Comparison of ENCODE assay signal across 10 cellular contexts in genomic region chr16:75096730-75097129, GRCh38. TPM values are rescaled to one million over a fixed set of nuclear protein-coding genes. Genes with fewer than 3 reads are reported as not detected.
A peak's percentile ranks its signal among the peaks of the same experiment; 100 is the strongest.
DNase-seq lines count a peak whose midpoint lies in the region; ATAC-seq and TF ChIP-seq lines count a peak whose summit lies in the region.
"Had no signal": no experiment of that assay in that cellular context is flagged by ENCODE, and none has a peak within 500 bp of the region (broad histone marks: within the 10 kb centered on the region; RNA-seq: fewer than 3 reads in every experiment).

No MANE protein-coding gene starts in this region.

- H3K4me3 ChIP-seq in thymus (ENCODE audit: low read length) (no peak overlapping the region), adrenal gland (no peak overlapping the region)
- H3K4me3 ChIP-seq: testis had no signal

- H3K27me3 ChIP-seq in thymus (ENCODE audit: control insufficient read depth, insufficient read depth) (no peaks in the 10 kb centered on the region), adrenal gland (no peaks in the 10 kb centered on the region)
- H3K27me3 ChIP-seq: testis had no signal

- peak; percentile 39 for TF ChIP-seq CTCF in glutamatergic neuron (IDR thresholded peaks at IDR 0.05; ENCODE audit: partially characterized antibody, unreplicated experiment)
- TF ChIP-seq CTCF in adrenal gland (IDR thresholded peaks at IDR 0.05), result no peak

- H3K4me1 Mint-ChIP-seq in activated CD4-positive, alpha-beta T cell treated with anti-CD3 and anti-CD28 coated beads, Interleukin-2, amount 10 ng/mL, durations not matched to agents 7 days and 5 days, result peaks cover 41% of the 10 kb centered on the region
- H3K4me1 Mint-ChIP-seq in glutamatergic neuron (ENCODE audit: low read depth, unreplicated experiment), result peaks cover 20% of the 10 kb centered on the region

- H3K27me3 Mint-ChIP-seq in activated CD4-positive, alpha-beta T cell treated with anti-CD3 and anti-CD28 coated beads, Interleukin-2, amount 10 ng/mL, durations not matched to agents 7 days and 5 days, result no peaks in the 10 kb centered on the region
- H3K27me3 Mint-ChIP-seq in glutamatergic neuron (ENCODE audit: unreplicated experiment), result peaks cover 5% of the 10 kb centered on the region

- no peaks in the 10 kb centered on the region for H3K36me3 Mint-ChIP-seq in activated CD4-positive, alpha-beta T cell treated with anti-CD3 and anti-CD28 coated beads, Interleukin-2, amount 10 ng/mL, durations not matched to agents 7 days and 5 days (ENCODE audit: low read depth)
- H3K36me3 Mint-ChIP-seq in glutamatergic neuron (ENCODE audit: unreplicated experiment), result no peaks in the 10 kb centered on the region

- H3K36me3 ChIP-seq in thymus (ENCODE audit: control insufficient read depth, insufficient read depth), result peaks cover 26% of the 10 kb centered on the region
- H3K36me3 ChIP-seq in adrenal gland (replicated peaks in 1 of 2), result no peaks in the 10 kb centered on the region

- POLR2A ChIA-PET in activated CD4-positive, alpha-beta T cell treated with anti-CD3 and anti-CD28 coated beads, Interleukin-2, amount 10 ng/mL, durations not matched to agents 7 days and 5 days (lab: Charles Lee), result no interaction called here

- no peaks in the 10 kb centered on the region for H3K9me3 Mint-ChIP-seq in activated CD4-positive, alpha-beta T cell treated with anti-CD3 and anti-CD28 coated beads, Interleukin-2, amount 10 ng/mL, durations not matched to agents 7 days and 5 days
- peaks cover 7% of the 10 kb centered on the region for H3K9me3 Mint-ChIP-seq in glutamatergic neuron (ENCODE audit: unreplicated experiment)

- CTCF ChIA-PET in activated CD4-positive, alpha-beta T cell treated with anti-CD3 and anti-CD28 coated beads, Interleukin-2, amount 10 ng/mL, durations not matched to agents 7 days and 5 days (lab: Charles Lee), result interaction anchor here (0.5 to 4.4 kb wide), 6 partner anchors 8 to 90 kb away, joined by 4 to 37 read pairs (median 5); no protein-coding TSS in a partner anchor

- ATAC-seq in SK-N-SH treated with all-trans-retinoic acid at 6 μM for 48 hours (peak; percentile 40; the same call in 2 of the 3 replicates), GM21576 (IDR thresholded peaks at IDR 0.05; ENCODE audit: unreplicated experiment) (no peak), sciatic nerve (no peak)

- no peak for DNase-seq in activated CD4-positive, alpha-beta T cell treated with anti-CD3 and anti-CD28 coated beads, Interleukin-2, amount 10 ng/mL, durations not matched to agents 7 days and 5 days
- DNase-seq in activated CD4-positive, alpha-beta T cell treated with anti-CD3 and anti-CD28 coated beads, Interleukin-2, amount 50 U/mL, for 1 hour, result no peak
- DNase-seq in glutamatergic neuron (no peak), adrenal gland (no peak), sciatic nerve (ENCODE audit: low spot score) (no peak)
- DNase-seq: occipital lobe, testis had no signal

- TF ChIP-seq POLR2A in adrenal gland (IDR thresholded peaks at IDR 0.05), result no peak

- H3K4me3 Mint-ChIP-seq in activated CD4-positive, alpha-beta T cell treated with anti-CD3 and anti-CD28 coated beads, Interleukin-2, amount 10 ng/mL, durations not matched to agents 7 days and 5 days, result no peak overlapping the region
- H3K4me3 Mint-ChIP-seq in glutamatergic neuron (ENCODE audit: unreplicated experiment), result no peak overlapping the region

- H3K9me3 ChIP-seq in thymus (ENCODE audit: control insufficient read depth), result no peaks in the 10 kb centered on the region
- H3K9me3 ChIP-seq in adrenal gland (replicated peaks in 1 of 3), result no peaks in the 10 kb centered on the region
- H3K9me3 ChIP-seq: testis had no signal

- 87% methylated on average over 7 of the region's 7 CpGs for WGBS in thymus
- WGBS in adrenal gland, 4 donors, result 78 to 88% (median 82%) methylated on average over 7 of the region's 7 CpGs

- intact Hi-C loops in adrenal gland (cut with DNase I), result no loop called here
- intact Hi-C loops in sciatic nerve (cut with DNase I), result no loop called here

- peaks cover 67% of the 10 kb centered on the region for H3K4me1 ChIP-seq in thymus (ENCODE audit: control insufficient read depth, insufficient read depth, low read length)
- H3K4me1 ChIP-seq in adrenal gland (replicated peaks in 1 of 2), result peaks cover 0 to 29% of the 10 kb centered on the region in 2 donors

- H3K27ac Mint-ChIP-seq in activated CD4-positive, alpha-beta T cell treated with anti-CD3 and anti-CD28 coated beads, Interleukin-2, amount 10 ng/mL, durations not matched to agents 7 days and 5 days, result peak overlapping the region; percentile 52
- no peak overlapping the region for H3K27ac Mint-ChIP-seq in glutamatergic neuron (ENCODE audit: unreplicated experiment)

- peak overlapping the region; percentile 46 for H3K27ac ChIP-seq in thymus (ENCODE audit: low read depth)
- H3K27ac ChIP-seq in adrenal gland, result no peak overlapping the region
- H3K27ac ChIP-seq: testis had no signal

TF ChIP-seq in SK-N-SH treated with all-trans-retinoic acid at 6 μM for 48 hours, 23 proteins besides CTCF, POLR2A, EP300 and RAD21:
- TF ChIP-seq ISL1 (CRISPR knock-in tag; IDR thresholded peaks at IDR 0.05) (no peak), ZNF565 (CRISPR knock-in tag; conservative IDR thresholded peaks at IDR 0.05; ENCODE audit: low read depth) (no peak), TOX (CRISPR knock-in tag; IDR thresholded peaks at IDR 0.05; ENCODE audit: borderline replicate concordance) (no peak), CSDC2 (CRISPR knock-in tag; IDR thresholded peaks at IDR 0.05) (no peak), ZFP30 (CRISPR knock-in tag; IDR thresholded peaks at IDR 0.05) (no peak), ZNF70 (CRISPR knock-in tag; IDR thresholded peaks at IDR 0.05) (no peak), TSHZ2 (CRISPR knock-in tag; IDR thresholded peaks at IDR 0.05) (no peak), POU6F1 (CRISPR knock-in tag; IDR thresholded peaks at IDR 0.05; ENCODE audit: borderline replicate concordance, low read depth) (no peak), ARNTL (CRISPR knock-in tag; IDR thresholded peaks at IDR 0.05; ENCODE audit: borderline replicate concordance, low read depth) (no peak)

RNA-seq across cellular contexts. Expression of gene LDHD, which starts 19.9 kb away (rescaled TPM):
- under 1 TPM in 1 of 2 experiments, not detected in 1; 0.20 TPM for total RNA-seq in activated CD4-positive, alpha-beta T cell treated with anti-CD3 and anti-CD28 coated beads, Interleukin-2, amount 10 ng/mL, durations not matched to agents 7 days and 5 days
- not detected for total RNA-seq in glutamatergic neuron (ENCODE audit: unreplicated experiment)
- 1.6 TPM for polyA plus RNA-seq in thymus
- total RNA-seq in adrenal gland, result 10 to 100 TPM; 15.9 to 46.0 (median 23.4) TPM
- 10 to 100 TPM; 11.8 to 18.9 (median 12.1) TPM for polyA plus RNA-seq in adrenal gland
- total RNA-seq in sciatic nerve, result 12.1 TPM

RNA-seq across cellular contexts. Expression of gene ZFP1, which starts 51.6 kb away (rescaled TPM):
- 10 to 100 TPM; 11.4 to 13.1 TPM for total RNA-seq in activated CD4-positive, alpha-beta T cell treated with anti-CD3 and anti-CD28 coated beads, Interleukin-2, amount 10 ng/mL, durations not matched to agents 7 days and 5 days
- total RNA-seq in glutamatergic neuron (ENCODE audit: unreplicated experiment), result 16.1 TPM
- polyA plus RNA-seq in thymus, result 10.8 TPM
- 10 to 100 TPM in 2 of 8 donors, 1 to 10 TPM in 6; 5.9 to 15.1 (median 8.7) TPM for total RNA-seq in adrenal gland
- 10 to 100 TPM in 1 of 3 donors, 1 to 10 TPM in 2; 4.5 to 10.5 (median 6.9) TPM for polyA plus RNA-seq in adrenal gland
- total RNA-seq in sciatic nerve, result 19.0 TPM

Comparison
In these comparisons a context has a peak if more than half of its experiments do, and no peak if none do; other contexts are left out.
1. RNA of gene LDHD, which starts 19.9 kb away (total RNA-seq): 15.9 to 46.0 TPM in adrenal gland and 12.1 TPM in sciatic nerve (single experiment); 0.20 TPM in activated CD4-positive, alpha-beta T cell treated with anti-CD3 and anti-CD28 coated beads, Interleukin-2, amount 10 ng/mL, durations not matched to agents 7 days and 5 days and not detected in glutamatergic neuron (single experiment); every median in the first group is over 10 times any median in the second.